12 cellular contexts compared by ENCODE assay signal in genomic region chr11:108713076-108713790, GRCh38. TPM values are rescaled to one million over a fixed set of nuclear protein-coding genes. Genes with fewer than 3 reads are reported as not detected.
A peak's percentile ranks its signal among the peaks of the same experiment; 100 is the strongest.
DNase-seq lines count a peak whose midpoint lies in the region; ATAC-seq, FAIRE-seq and TF ChIP-seq lines count a peak whose summit lies in the region.
"Had no signal": no experiment of that assay in that cellular context is flagged by ENCODE, and none has a peak within 500 bp of the region (broad histone marks: within the 10 kb centered on the region; RNA-seq: fewer than 3 reads in every experiment).

No MANE protein-coding gene starts in this region.

- no peaks in the 10 kb centered on the region for H3K9me3 Mint-ChIP-seq in Calu3 (ENCODE audit: low read depth, unreplicated experiment)

- no peaks in the 10 kb centered on the region for H3K27me3 ChIP-seq in colonic mucosa
- H3K27me3 ChIP-seq: suprapubic skin had no signal

- no peak overlapping the region for H3K27ac ChIP-seq in colonic mucosa
- H3K27ac ChIP-seq: suprapubic skin had no signal

- no peaks in the 10 kb centered on the region for H3K36me3 ChIP-seq in colonic mucosa

- no peak for TF ChIP-seq POLR2A in GM12891 (IDR thresholded peaks at IDR 0.05; ENCODE audit: low read depth, low read length)

- no peak overlapping the region for H3K27ac Mint-ChIP-seq in Calu3 (ENCODE audit: unreplicated experiment)

- ATAC-seq in GM21447 (IDR thresholded peaks at IDR 0.05; ENCODE audit: unreplicated experiment) = peak; percentile 53

- TF ChIP-seq CTCF in Calu3 (IDR thresholded peaks at IDR 0.05; ENCODE audit: unreplicated experiment) = no peak
- no peak for TF ChIP-seq CTCF in colonic mucosa (IDR thresholded peaks at IDR 0.05)

- intact Hi-C loops in Calu3 (cut with micrococcal nuclease; ENCODE audit: unreplicated experiment) = no loop called here
- intact Hi-C loops in colonic mucosa (cut with DNase I) = no loop called here

- no peaks in the 10 kb centered on the region for H3K4me1 ChIP-seq in colonic mucosa
- H3K4me1 ChIP-seq: suprapubic skin had no signal

- H3K4me3 ChIP-seq in colonic mucosa = no peak overlapping the region
- H3K4me3 ChIP-seq: lung, suprapubic skin had no signal

- FAIRE-seq in GM12891 (lab: Jason Lieb, UNC) = peak; percentile 82
- FAIRE-seq in HTR-8/SVneo (lab: Jason Lieb, UNC) = peak; percentile 65

- H3K4me3 Mint-ChIP-seq in Calu3 (ENCODE audit: low read depth, unreplicated experiment) = no peak overlapping the region

- no peaks in the 10 kb centered on the region for H3K27me3 Mint-ChIP-seq in Calu3 (ENCODE audit: unreplicated experiment)

- no TSS peak for BruUV-seq in Calu3 (replicated peaks; lab: Mats Ljungman, UMichigan)

- peaks cover 10% of the 10 kb centered on the region for H3K4me1 Mint-ChIP-seq in Calu3 (ENCODE audit: low read depth, unreplicated experiment)

- H3K9ac ChIP-seq in colonic mucosa (ENCODE audit: low read depth in 2 of 2, low read length in 2 of 2) = no peak overlapping the region

- CTCF ChIA-PET in Calu3 (lab: Charles Lee) = no interaction called here

- H3K9me3 ChIP-seq in colonic mucosa = no peaks in the 10 kb centered on the region

- H3K36me3 Mint-ChIP-seq in Calu3 (ENCODE audit: insufficient read depth, unreplicated experiment) = peaks cover 5% of the 10 kb centered on the region

- no peak for DNase-seq in GM12891 (ENCODE audit: insufficient read length, low spot score)
- DNase-seq in HTR-8/SVneo (ENCODE audit: insufficient read length, low spot score) = no peak
- peak; percentile 11 for DNase-seq in dermis blood vessel endothelial cell
- DNase-seq in NCI-H1092 treated with DMSO at 0.1 percent for 48 hours (lab: John Stamatoyannopoulos, UW) = no peak
- DNase-seq in middle frontal gyrus (ENCODE audit: extremely low spot score, low spot score) = no peak
- no peak for DNase-seq in Calu3
- no peak for DNase-seq in colonic mucosa
- DNase-seq: activated CD4-positive, alpha-beta T cell treated with anti-CD3 and anti-CD28 coated beads, Interleukin-2, amount 50 U/mL, for 48 hours; effector CD4-positive, alpha-beta T cell had no signal

TF ChIP-seq in GM12891, 5 proteins besides CTCF, POLR2A, EP300 and RAD21:
- no peak for TF ChIP-seq POU2F2 (IDR thresholded peaks at IDR 0.05; ENCODE audit: low read depth, low read length)
- no peak for TF ChIP-seq PAX5 (IDR thresholded peaks at IDR 0.05; ENCODE audit: insufficient read depth, low read length, severe bottlenecking)
- TF ChIP-seq SPI1 (IDR thresholded peaks at IDR 0.05; ENCODE audit: low read depth, low read length) = 0 out of 2 replicates have a peak, but pooled peaks have one; percentile 14
- no peak for TF ChIP-seq TAF1 (IDR thresholded peaks at IDR 0.05; ENCODE audit: low read depth, low read length)
- TF ChIP-seq POLR2AphosphoS5 (IDR thresholded peaks at IDR 0.05; ENCODE audit: low read depth, low read length) = no peak

RNA-seq across cellular contexts. Expression of gene DDX10, which starts 48.4 kb away (rescaled TPM):
- 18.5 TPM for polyA plus RNA-seq in GM12891 (2012; ENCODE audit: low read depth, missing spikeins)
- total RNA-seq in dermis blood vessel endothelial cell = 36.9 and 64.0 TPM in 2 replicates
- total RNA-seq in Calu3 (2022) = 31.2 and 31.7 TPM in 2 replicates
- 10 to 100 TPM; 12.6 to 17.6 TPM for total RNA-seq in colonic mucosa
